Comparison of ENCODE assay signal across 10 cellular contexts in genomic region chr20:46031701-46032254, GRCh38. TPM values are rescaled to one million over a fixed set of nuclear protein-coding genes. Genes with fewer than 3 reads are reported as not detected.
A peak's percentile ranks its signal among the peaks of the same experiment; 100 is the strongest.
DNase-seq lines count a peak whose midpoint lies in the region; ATAC-seq and TF ChIP-seq lines count a peak whose summit lies in the region.
"Had no signal": no experiment of that assay in that cellular context is flagged by ENCODE, and none has a peak within 500 bp of the region (broad histone marks: within the 10 kb centered on the region; RNA-seq: fewer than 3 reads in every experiment).

No MANE protein-coding gene starts in this region.

- H3K27me3 Mint-ChIP-seq in stimulated activated naive CD8-positive, alpha-beta T cell treated with anti-CD3 and anti-CD28 coated beads, Interleukin-15, amount 100 ng/mL, for 72 hours: peaks cover 94% of the 10 kb centered on the region

- ATAC-seq in stimulated activated naive CD8-positive, alpha-beta T cell treated with anti-CD3 and anti-CD28 coated beads, Interleukin-15, Interleukin-2, amounts not matched to agents 100 U/mL and 50 U/mL, for 24 hours: peak; percentile 24
- no peak for ATAC-seq in stimulated activated naive CD8-positive, alpha-beta T cell treated with anti-CD3 and anti-CD28 coated beads, Interleukin-15, amount 100 ng/mL, for 72 hours
- peak; percentile 61 for ATAC-seq in left ventricle myocardium superior

- 1 to 2% methylated on average over 29 to 33 of the region's 55 CpGs for WGBS in lower leg skin, 2 donors

- H3K4me3 Mint-ChIP-seq in stimulated activated naive CD8-positive, alpha-beta T cell treated with anti-CD3 and anti-CD28 coated beads, Interleukin-15, amount 100 ng/mL, for 72 hours: no peak overlapping the region
- H3K4me3 Mint-ChIP-seq: activated naive CD8-positive, alpha-beta T cell treated with anti-CD3 and anti-CD28 coated beads, Interleukin-2, amount 10 ng/mL, durations not matched to agents 7 days and 5 days had no signal

- H3K27ac ChIP-seq in SJCRH30: no peak overlapping the region
- H3K27ac ChIP-seq: BLaER1 treated with 17β-estradiol and CSF1 and Interleukin-3, amounts not matched to agents 10 nM and 100 nM had no signal

- H3K4me1 ChIP-seq in SJCRH30: no peaks in the 10 kb centered on the region

- H3K4me3 ChIP-seq in lower leg skin (ENCODE audit: low read depth, poor library complexity, severe bottlenecking) (no peak overlapping the region), SJCRH30 (no peak overlapping the region)
- H3K4me3 ChIP-seq: BLaER1 treated with 17β-estradiol and CSF1 and Interleukin-3, amounts not matched to agents 10 nM and 100 nM had no signal

- TF ChIP-seq POLR2A in lower leg skin (IDR thresholded peaks at IDR 0.05): no peak

- no peak for TF ChIP-seq CTCF in lower leg skin (IDR thresholded peaks at IDR 0.05)

- H3K9me3 Mint-ChIP-seq in stimulated activated naive CD8-positive, alpha-beta T cell treated with anti-CD3 and anti-CD28 coated beads, Interleukin-15, amount 100 ng/mL, for 72 hours: no peaks in the 10 kb centered on the region
- H3K9me3 Mint-ChIP-seq: activated naive CD8-positive, alpha-beta T cell treated with anti-CD3 and anti-CD28 coated beads, Interleukin-2, amount 10 ng/mL, durations not matched to agents 7 days and 5 days had no signal

- no peaks in the 10 kb centered on the region for H3K9me3 ChIP-seq in SJCRH30 (replicated peaks)
- H3K9me3 ChIP-seq: BLaER1 treated with 17β-estradiol and CSF1 and Interleukin-3, amounts not matched to agents 10 nM and 100 nM had no signal

- H3K27ac Mint-ChIP-seq in stimulated activated naive CD8-positive, alpha-beta T cell treated with anti-CD3 and anti-CD28 coated beads, Interleukin-15, amount 100 ng/mL, for 72 hours: no peak overlapping the region
- H3K27ac Mint-ChIP-seq: activated naive CD8-positive, alpha-beta T cell treated with anti-CD3 and anti-CD28 coated beads, Interleukin-2, amount 10 ng/mL, durations not matched to agents 7 days and 5 days had no signal

- H3K4me1 Mint-ChIP-seq in stimulated activated naive CD8-positive, alpha-beta T cell treated with anti-CD3 and anti-CD28 coated beads, Interleukin-15, amount 100 ng/mL, for 72 hours: no peaks in the 10 kb centered on the region
- H3K4me1 Mint-ChIP-seq: activated naive CD8-positive, alpha-beta T cell treated with anti-CD3 and anti-CD28 coated beads, Interleukin-2, amount 10 ng/mL, durations not matched to agents 7 days and 5 days had no signal

- H3K27me3 ChIP-seq in SJCRH30: no peaks in the 10 kb centered on the region; the same call in 1 of the 2 replicates

- DNase-seq in stimulated activated naive CD8-positive, alpha-beta T cell treated with anti-CD3 and anti-CD28 coated beads, Interleukin-15, Interleukin-2, amounts not matched to agents 100 U/mL and 50 U/mL, for 24 hours: no peak
- DNase-seq in stimulated activated naive CD8-positive, alpha-beta T cell treated with anti-CD3 and anti-CD28 coated beads, Interleukin-15, amount 100 ng/mL, for 72 hours: no peak
- peak; percentile 37 for DNase-seq in NCI-H748 treated with DMSO at 0.1 percent for 48 hours (lab: John Stamatoyannopoulos, UW)
- peak; percentile 62 for DNase-seq in left ventricle myocardium superior
- DNase-seq in lower leg skin (ENCODE audit: low spot score in 2 of 2): no peak
- no peak for DNase-seq in SJCRH30
- DNase-seq in NOMO-1 treated with DMSO at 0.1 percent for 48 hours (lab: John Stamatoyannopoulos, UW; ENCODE audit: unreplicated experiment): no peak
- DNase-seq in OCI-M1 (lab: John Stamatoyannopoulos, UW): no peak
- DNase-seq: activated naive CD8-positive, alpha-beta T cell treated with anti-CD3 and anti-CD28 coated beads, Interleukin-2, amount 10 ng/mL, durations not matched to agents 7 days and 5 days had no signal

- no peaks in the 10 kb centered on the region for H3K36me3 ChIP-seq in SJCRH30
- H3K36me3 ChIP-seq: BLaER1 treated with 17β-estradiol and CSF1 and Interleukin-3, amounts not matched to agents 10 nM and 100 nM had no signal

- intact Hi-C loops in left ventricle myocardium superior (cut with micrococcal nuclease): no loop called here
- intact Hi-C loops in lower leg skin (cut with DNase I; ENCODE audit: low total_unique reads): no loop called here

RNA-seq across cellular contexts. Expression of gene SLC12A5, which starts 2.8 kb away (rescaled TPM):
- total RNA-seq in left ventricle myocardium superior (1.3 TPM), lower leg skin (not detected)
- total RNA-seq in SJCRH30 (2014; rRNA removed; shearing (Covaris generic)): 3.8 and 8.6 TPM in 2 replicates

RNA-seq across cellular contexts. Expression of gene MMP9, which starts 23.1 kb away (rescaled TPM):
- 0.64 TPM for total RNA-seq in left ventricle myocardium superior
- total RNA-seq in lower leg skin: 1 to 10 TPM in 3 of 4 donors, not detected in 1; 1.8 to 7.0 (median 1.9) TPM
- total RNA-seq in SJCRH30 (2014; rRNA removed; shearing (Covaris generic)): 0.06 TPM in 1 of 2 replicates, not detected in the other

RNA-seq across cellular contexts. Expression of gene NCOA5, which starts 58.0 kb away (rescaled TPM):
- 19.4 TPM for total RNA-seq in left ventricle myocardium superior
- 10 to 100 TPM; 27.7 to 51.5 (median 41.2) TPM for total RNA-seq in lower leg skin
- 49.5 and 50.5 TPM in 2 replicates for total RNA-seq in SJCRH30 (2014; rRNA removed; shearing (Covaris generic))

RNA-seq across cellular contexts. Expression of gene ZNF335, which starts 59.8 kb away (rescaled TPM):
- total RNA-seq in left ventricle myocardium superior: 10.0 TPM
- total RNA-seq in lower leg skin: 10 to 100 TPM; 21.6 to 38.6 (median 30.7) TPM
- 12.5 and 14.2 TPM in 2 replicates for total RNA-seq in SJCRH30 (2014; rRNA removed; shearing (Covaris generic))

Comparison
In these comparisons a context has a peak if more than half of its experiments do, and no peak if none do; other contexts are left out.
1. DNase-seq: peak in NCI-H748 treated with DMSO at 0.1 percent for 48 hours (single experiment) and left ventricle myocardium superior (single experiment); none in stimulated activated naive CD8-positive, alpha-beta T cell treated with anti-CD3 and anti-CD28 coated beads, Interleukin-15, Interleukin-2, amounts not matched to agents 100 U/mL and 50 U/mL, for 24 hours (single experiment), stimulated activated naive CD8-positive, alpha-beta T cell treated with anti-CD3 and anti-CD28 coated beads, Interleukin-15, amount 100 ng/mL, for 72 hours (0 of 2), lower leg skin (0 of 2), SJCRH30 (0 of 2), NOMO-1 treated with DMSO at 0.1 percent for 48 hours (single experiment) and OCI-M1 (single experiment).